Comparison of ENCODE assay signal across 1 cellular context in genomic region chr1:234837713-234838112, GRCh38.
A peak's percentile ranks its signal among the peaks of the same experiment; 100 is the strongest.
TF ChIP-seq lines count a peak whose summit lies in the region.

No MANE protein-coding gene starts in this region.

TF ChIP-seq in K562, 482 proteins besides CTCF, POLR2A, EP300 and RAD21 (continued from another document):
- TF ChIP-seq, protein P1, sequence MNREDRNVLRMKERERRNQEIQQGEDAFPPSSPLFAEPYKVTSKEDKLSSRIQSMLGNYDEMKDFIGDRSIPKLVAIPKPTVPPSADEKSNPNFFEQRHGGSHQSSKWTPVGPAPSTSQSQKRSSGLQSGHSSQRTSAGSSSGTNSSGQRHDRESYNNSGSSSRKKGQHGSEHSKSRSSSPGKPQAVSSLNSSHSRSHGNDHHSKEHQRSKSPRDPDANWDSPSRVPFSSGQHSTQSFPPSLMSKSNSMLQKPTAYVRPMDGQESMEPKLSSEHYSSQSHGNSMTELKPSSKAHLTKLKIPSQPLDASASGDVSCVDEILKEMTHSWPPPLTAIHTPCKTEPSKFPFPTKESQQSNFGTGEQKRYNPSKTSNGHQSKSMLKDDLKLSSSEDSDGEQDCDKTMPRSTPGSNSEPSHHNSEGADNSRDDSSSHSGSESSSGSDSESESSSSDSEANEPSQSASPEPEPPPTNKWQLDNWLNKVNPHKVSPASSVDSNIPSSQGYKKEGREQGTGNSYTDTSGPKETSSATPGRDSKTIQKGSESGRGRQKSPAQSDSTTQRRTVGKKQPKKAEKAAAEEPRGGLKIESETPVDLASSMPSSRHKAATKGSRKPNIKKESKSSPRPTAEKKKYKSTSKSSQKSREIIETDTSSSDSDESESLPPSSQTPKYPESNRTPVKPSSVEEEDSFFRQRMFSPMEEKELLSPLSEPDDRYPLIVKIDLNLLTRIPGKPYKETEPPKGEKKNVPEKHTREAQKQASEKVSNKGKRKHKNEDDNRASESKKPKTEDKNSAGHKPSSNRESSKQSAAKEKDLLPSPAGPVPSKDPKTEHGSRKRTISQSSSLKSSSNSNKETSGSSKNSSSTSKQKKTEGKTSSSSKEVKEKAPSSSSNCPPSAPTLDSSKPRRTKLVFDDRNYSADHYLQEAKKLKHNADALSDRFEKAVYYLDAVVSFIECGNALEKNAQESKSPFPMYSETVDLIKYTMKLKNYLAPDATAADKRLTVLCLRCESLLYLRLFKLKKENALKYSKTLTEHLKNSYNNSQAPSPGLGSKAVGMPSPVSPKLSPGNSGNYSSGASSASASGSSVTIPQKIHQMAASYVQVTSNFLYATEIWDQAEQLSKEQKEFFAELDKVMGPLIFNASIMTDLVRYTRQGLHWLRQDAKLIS (CRISPR knock-in tag; IDR thresholded peaks at IDR 0.05) = no peak
- peak; percentile 21 for TF ChIP-seq PCBP1 (IDR thresholded peaks at IDR 0.05; ENCODE audit: low read depth, low read length, poor library complexity, severe bottlenecking)
TF ChIP-seq in K562: peak in this region for 3.
